In genomic region chr11:67809306-67809705, GRCh38 we compare ENCODE assay signal across 7 cellular contexts.
A peak's percentile ranks its signal among the peaks of the same experiment; 100 is the strongest.
DNase-seq lines count a peak whose midpoint lies in the region; TF ChIP-seq lines count a peak whose summit lies in the region.
"Not testable (repeated sequence)": the region's sequence is repeated elsewhere in the genome, so short reads cannot be mapped to it uniquely, and the experiment has no call there.

No MANE protein-coding gene starts in this region.

- peak; percentile 21 for DNase-seq in Daoy (ENCODE audit: low read depth)
- peak; percentile 51 for DNase-seq in HCEC 1CT
- DNase-seq in M059J (ENCODE audit: low read depth), result peak; percentile 35
- DNase-seq in RPMI7951 (ENCODE audit: low read depth), result peak; percentile 54
- DNase-seq in choroid plexus epithelial cell (ENCODE audit: low read depth), result peak; percentile 12
- peak; percentile 6 for DNase-seq in kidney tubule cell (ENCODE audit: low spot score)
- not testable (repeated sequence) for DNase-seq in smooth muscle cell (lab: John Stamatoyannopoulos, UW; ENCODE audit: unreplicated experiment)

- not testable (repeated sequence) for H4K20me1 ChIP-seq in smooth muscle cell (ENCODE audit: low read depth)

- H3K4me1 ChIP-seq in smooth muscle cell (ENCODE audit: low read depth), result not testable (repeated sequence)

- not testable (repeated sequence) for H3K79me2 ChIP-seq in smooth muscle cell (ENCODE audit: low read depth)

- H2AFZ ChIP-seq in smooth muscle cell (ENCODE audit: low read depth), result not testable (repeated sequence)

- not testable (repeated sequence) for H3K27ac ChIP-seq in smooth muscle cell (ENCODE audit: low read depth)

- H3K9me3 ChIP-seq in smooth muscle cell (replicated peaks; ENCODE audit: low read depth), result not testable (repeated sequence)

- peak overlapping the region; percentile 44 for H3K4me2 ChIP-seq in smooth muscle cell

- not testable (repeated sequence) for H3F3A ChIP-seq in smooth muscle cell (ENCODE audit: low read depth)

- 70% methylated on average over 2 of the region's 2 CpGs for WGBS in smooth muscle cell (ENCODE audit: low lambda C conversion rate)

- not testable (repeated sequence) for H3K4me3 ChIP-seq in choroid plexus epithelial cell (ENCODE audit: low read depth, low read length); smooth muscle cell

- not testable (repeated sequence) for H3K9ac ChIP-seq in smooth muscle cell (ENCODE audit: low read depth)

- not testable (repeated sequence) for H3K27me3 ChIP-seq in smooth muscle cell (ENCODE audit: low read depth)

- TF ChIP-seq CTCF in choroid plexus epithelial cell (conservative IDR thresholded peaks at IDR 0.05; ENCODE audit: low read depth, low read length); smooth muscle cell (IDR thresholded peaks at IDR 0.05; ENCODE audit: borderline replicate concordance, insufficient read depth, poor library complexity, severe bottlenecking): not testable (repeated sequence)

- H3K36me3 ChIP-seq in smooth muscle cell (ENCODE audit: low read depth), result not testable (repeated sequence)
